24 cellular contexts compared by ENCODE assay signal in genomic region chr1:3995141-3995780, GRCh38.
"Had no signal": no experiment of that assay in that cellular context is flagged by ENCODE, and none has a peak within 500 bp of the region (broad histone marks: within the 10 kb centered on the region; RNA-seq: fewer than 3 reads in every experiment).

No MANE protein-coding gene starts in this region.

- H3K27ac ChIP-seq: dorsolateral prefrontal cortex, epithelial cell of prostate, gastrocnemius medialis, hepatocyte, left lung, parathyroid adenoma, prostate gland, right atrium auricular region, sigmoid colon, testis, tibial artery had no signal

- H3K9me3 ChIP-seq: gastrocnemius medialis, left lung, prostate gland, sigmoid colon, testis, tibial artery had no signal

- H3K36me3 ChIP-seq: gastrocnemius medialis, left lung, prostate gland, right atrium auricular region, sigmoid colon, tibial artery had no signal

- DNase-seq: cerebellar nuclear complex; effector CD4-positive, alpha-beta T cell; foreskin fibroblast; gastrocnemius medialis; head of caudate nucleus; left cardiac atrium; naive B cell; sigmoid colon; stimulated activated CD4-positive, alpha-beta T cell treated with anti-CD3 and anti-CD28 coated beads, Interleukin-4, amount 100 ng/mL, for 4 hours; stimulated activated naive CD8-positive, alpha-beta T cell treated with anti-CD3 and anti-CD28 coated beads, Interleukin-15, Interleukin-2, amounts not matched to agents 100 U/mL and 50 U/mL, for 24 hours; substantia nigra; testis had no signal

- H3K4me1 ChIP-seq: gastrocnemius medialis, left lung, parathyroid adenoma, prostate gland, right atrium auricular region, sigmoid colon, testis, tibial artery had no signal

- ATAC-seq: esophagus mucosa; gastrocnemius medialis; left cardiac atrium; left lung; natural killer cell treated with Interleukin-12 subunit alpha and Interleukin-12 subunit beta and Interleukin-15 and Interleukin-18, amount 100 ng/mL, for 72 hours; stimulated activated memory B cell treated with anti-CD40 and anti-IgM and Interleukin-4, amounts not matched to agents 10 μg/mL and 1 μg/mL and 100 μg/mL, for 72 hours; stimulated activated naive CD8-positive, alpha-beta T cell treated with anti-CD3 and anti-CD28 coated beads, Interleukin-15, Interleukin-2, amounts not matched to agents 100 U/mL and 50 U/mL, for 24 hours had no signal

- H3K27me3 ChIP-seq: hepatocyte, right atrium auricular region, testis had no signal

- H3K4me3 ChIP-seq: dorsolateral prefrontal cortex, gastrocnemius medialis, hepatocyte, left lung, lung, prostate gland, right atrium auricular region, sigmoid colon, testis, tibial artery had no signal
